ENCODE assay signal across 1 cellular context in genomic region chr1:15153184-15153841, GRCh38.
TF ChIP-seq lines count a peak whose summit lies in the region.

TSS of gene TMEM51 (plus strand) at chr1:15153747. CDS start at chr1:15215088, 61,341 bp downstream.

TF ChIP-seq in WTC11, 78 proteins besides CTCF, POLR2A, EP300 and RAD21 (continued from another document):
- 0 out of 2 replicates have a peak, but pooled peaks have one; percentile 37 for TF ChIP-seq ZNF281 (CRISPR knock-in tag; IDR thresholded peaks at IDR 0.05)
- no peak for TF ChIP-seq ERG (CRISPR knock-in tag; IDR thresholded peaks at IDR 0.05)
